ENCODE assay signal across 16 cellular contexts in genomic region chr2:42979416-42979869, GRCh38.
DNase-seq lines count a peak whose midpoint lies in the region; ATAC-seq and TF ChIP-seq lines count a peak whose summit lies in the region.
"Had no signal": no experiment of that assay in that cellular context is flagged by ENCODE, and none has a peak within 500 bp of the region (broad histone marks: within the 10 kb centered on the region; RNA-seq: fewer than 3 reads in every experiment).

No MANE protein-coding gene starts in this region.

- H3K4me3 Mint-ChIP-seq in chondrocyte (ENCODE audit: unreplicated experiment) (no peak overlapping the region), type B pancreatic cell (no peak overlapping the region)

- H3K4me1 Mint-ChIP-seq in chondrocyte (ENCODE audit: low read depth) (peaks cover 25% of the 10 kb centered on the region), type B pancreatic cell (ENCODE audit: unreplicated experiment) (peaks cover 34% of the 10 kb centered on the region)

- H3K4me3 ChIP-seq in mucosa of descending colon: no peak overlapping the region

- intact Hi-C loops in mucosa of descending colon (cut with DNase I, micrococcal nuclease): loop anchor here (1.0 to 10.0 kb wide), 3 partner anchors 152 to 255 kb away; partner anchors contain the start of gene ZFP36L2 (in 1 of the 2)

- H3K9me3 ChIP-seq in mucosa of descending colon: no peaks in the 10 kb centered on the region

- peaks cover 22% of the 10 kb centered on the region for H3K4me1 ChIP-seq in mucosa of descending colon (ENCODE audit: low read depth)

- ATAC-seq in mucosa of descending colon (peak; percentile 86), HG03196 (IDR thresholded peaks at IDR 0.05; ENCODE audit: unreplicated experiment) (no peak), GM19463 (IDR thresholded peaks at IDR 0.05; ENCODE audit: unreplicated experiment) (no peak)
- ATAC-seq: HCT116 had no signal

- H3K27ac Mint-ChIP-seq in chondrocyte (ENCODE audit: unreplicated experiment): no peak overlapping the region
- H3K27ac Mint-ChIP-seq in type B pancreatic cell: peak overlapping the region; percentile 77
- H3K27ac Mint-ChIP-seq: activated T-helper 2 cell treated with anti-CD3 and anti-CD28 coated beads, Interferon-gamma antibody, Interleukin-2, Interleukin-4, amounts not matched to agents 10 μg/mL and 5 μg/mL and 100 μg/mL, durations not matched to agents 14 hours and 24 hours and 36 hours had no signal

- H3K9me3 Mint-ChIP-seq in chondrocyte (ENCODE audit: low read depth): no peaks in the 10 kb centered on the region
- peaks cover 7% of the 10 kb centered on the region for H3K9me3 Mint-ChIP-seq in type B pancreatic cell
- H3K9me3 Mint-ChIP-seq: activated T-helper 2 cell treated with anti-CD3 and anti-CD28 coated beads, Interferon-gamma antibody, Interleukin-2, Interleukin-4, amounts not matched to agents 10 μg/mL and 5 μg/mL and 100 μg/mL, durations not matched to agents 14 hours and 24 hours and 36 hours had no signal

- no peaks in the 10 kb centered on the region for H3K27me3 Mint-ChIP-seq in chondrocyte (ENCODE audit: low read depth)
- no peaks in the 10 kb centered on the region for H3K27me3 Mint-ChIP-seq in type B pancreatic cell

- peak; percentile 34 for TF ChIP-seq CTCF in chondrocyte (IDR thresholded peaks at IDR 0.05)
- TF ChIP-seq CTCF in mucosa of descending colon (IDR thresholded peaks at IDR 0.05): no peak
- TF ChIP-seq CTCF in type B pancreatic cell (conservative IDR thresholded peaks at IDR 0.05): no peak

- peak; percentile 22 for DNase-seq in activated effector memory CD4-positive, alpha-beta T cell treated with anti-CD3 and anti-CD28 coated beads, Interleukin-2, amount 50 U/mL, for 16 hours
- no peak for DNase-seq in activated effector memory CD4-positive, alpha-beta T cell treated with Interleukin-2 at 50 U/mL for 16 hours
- DNase-seq in chondrocyte (ENCODE audit: low spot score): peak; percentile 61
- peak; percentile 78 to 87 (median 80) for DNase-seq in mucosa of descending colon
- DNase-seq in type B pancreatic cell (ENCODE audit: extremely low spot score, unreplicated experiment): no peak
- no peak for DNase-seq in COLO829 (ENCODE audit: low spot score)
- DNase-seq: activated CD8-positive, alpha-beta memory T cell treated with anti-CD3 and anti-CD28 coated beads for 24 hours; amygdala; hypothalamus; Karpas-422; NCI-H1436; NCI-H2227 treated with DMSO at 0.1 percent for 48 hours had no signal

- no peaks in the 10 kb centered on the region for H3K36me3 ChIP-seq in mucosa of descending colon (ENCODE audit: low read depth)

- H3K36me3 Mint-ChIP-seq in chondrocyte (ENCODE audit: low read depth) (no peaks in the 10 kb centered on the region), type B pancreatic cell (no peaks in the 10 kb centered on the region)

Comparison
In these comparisons a context has a peak if more than half of its experiments do, and no peak if none do; other contexts are left out.
1. DNase-seq: peak in activated effector memory CD4-positive, alpha-beta T cell treated with anti-CD3 and anti-CD28 coated beads, Interleukin-2, amount 50 U/mL, for 16 hours (single experiment), chondrocyte (single experiment) and mucosa of descending colon (3 of 3); none in activated effector memory CD4-positive, alpha-beta T cell treated with Interleukin-2 at 50 U/mL for 16 hours (single experiment), type B pancreatic cell (single experiment) and COLO829 (single experiment).